Comparison of ENCODE assay signal across 1 cellular context in genomic region chr1:52706136-52706670, GRCh38.
TF ChIP-seq lines count a peak whose summit lies in the region.

No MANE protein-coding gene starts in this region.

TF ChIP-seq in IMR-90, 13 proteins besides CTCF, POLR2A, EP300 and RAD21:
- TF ChIP-seq SMC3 (IDR thresholded peaks at IDR 0.05; ENCODE audit: low read depth, low read length): no peak
- TF ChIP-seq RFX5 (IDR thresholded peaks at IDR 0.05; ENCODE audit: low read depth, low read length): no peak
- TF ChIP-seq, protein P1, sequence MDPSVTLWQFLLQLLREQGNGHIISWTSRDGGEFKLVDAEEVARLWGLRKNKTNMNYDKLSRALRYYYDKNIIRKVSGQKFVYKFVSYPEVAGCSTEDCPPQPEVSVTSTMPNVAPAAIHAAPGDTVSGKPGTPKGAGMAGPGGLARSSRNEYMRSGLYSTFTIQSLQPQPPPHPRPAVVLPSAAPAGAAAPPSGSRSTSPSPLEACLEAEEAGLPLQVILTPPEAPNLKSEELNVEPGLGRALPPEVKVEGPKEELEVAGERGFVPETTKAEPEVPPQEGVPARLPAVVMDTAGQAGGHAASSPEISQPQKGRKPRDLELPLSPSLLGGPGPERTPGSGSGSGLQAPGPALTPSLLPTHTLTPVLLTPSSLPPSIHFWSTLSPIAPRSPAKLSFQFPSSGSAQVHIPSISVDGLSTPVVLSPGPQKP (IDR thresholded peaks at IDR 0.05; ENCODE audit: borderline replicate concordance, low read depth, low read length): no peak
- no peak for TF ChIP-seq USF2 (IDR thresholded peaks at IDR 0.05; ENCODE audit: low read depth, low read length)
- no peak for TF ChIP-seq RCOR1 (IDR thresholded peaks at IDR 0.05; ENCODE audit: insufficient replicate concordance, low read length)
- no peak for TF ChIP-seq FOS (IDR thresholded peaks at IDR 0.05; ENCODE audit: low read depth, low read length)
- no peak for TF ChIP-seq CEBPB (IDR thresholded peaks at IDR 0.05; ENCODE audit: low read depth, low read length)
